Comparison of ENCODE assay signal across 1 cellular context in genomic region chr2:171878481-171878993, GRCh38.
TF ChIP-seq lines count a peak whose summit lies in the region.

No MANE protein-coding gene starts in this region.

TF ChIP-seq in K562, 482 proteins besides CTCF, POLR2A, EP300 and RAD21 (continued from another document):
- TF ChIP-seq NR2F6 (CRISPR knock-in tag; IDR thresholded peaks at IDR 0.05) (no peak), RBM15 (IDR thresholded peaks at IDR 0.05; ENCODE audit: insufficient read depth, low read length) (no peak), ZNF707 (CRISPR knock-in tag; conservative IDR thresholded peaks at IDR 0.05) (no peak), TEAD1 (CRISPR knock-in tag; IDR thresholded peaks at IDR 0.05) (no peak), NKRF (IDR thresholded peaks at IDR 0.05; ENCODE audit: borderline replicate concordance) (no peak), NFE2L1 (tag; IDR thresholded peaks at IDR 0.05; ENCODE audit: borderline replicate concordance, low read depth) (no peak), ZFX (CRISPR knock-in tag; IDR thresholded peaks at IDR 0.05) (no peak), ZSCAN32 (CRISPR knock-in tag; IDR thresholded peaks at IDR 0.05) (no peak), PYGO2 (tag; IDR thresholded peaks at IDR 0.05) (no peak), RBM25 (IDR thresholded peaks at IDR 0.05; ENCODE audit: low read depth, low read length, severe bottlenecking) (no peak), NFYB (IDR thresholded peaks at IDR 0.05; ENCODE audit: extremely low read depth, insufficient read length) (no peak), ZNF551 (CRISPR knock-in tag; IDR thresholded peaks at IDR 0.05) (no peak), FOXP1 (CRISPR knock-in tag; IDR thresholded peaks at IDR 0.05) (no peak), REST (CRISPR knock-in tag; IDR thresholded peaks at IDR 0.05; ENCODE audit: low read depth) (no peak), THRAP3 (IDR thresholded peaks at IDR 0.05; ENCODE audit: borderline replicate concordance) (no peak), POLR2B (IDR thresholded peaks at IDR 0.05; ENCODE audit: low read depth, partially characterized antibody) (no peak), PHB2 (IDR thresholded peaks at IDR 0.05; ENCODE audit: low read depth) (no peak), GATA2 (CRISPR knock-in tag; IDR thresholded peaks at IDR 0.05) (no peak), TCF3 (CRISPR knock-in tag; IDR thresholded peaks at IDR 0.05) (no peak; the same call in 1 of the 2 replicates), NFIC (IDR thresholded peaks at IDR 0.05) (no peak), ZBTB40 (IDR thresholded peaks at IDR 0.05) (no peak), ZBTB40 (CRISPR knock-in tag; IDR thresholded peaks at IDR 0.05) (no peak), ZNF311 (CRISPR knock-in tag; IDR thresholded peaks at IDR 0.05) (no peak), SMARCC2 (IDR thresholded peaks at IDR 0.05; ENCODE audit: low read depth) (no peak), ZC3H8 (IDR thresholded peaks at IDR 0.05) (no peak), TBL1XR1 (IDR thresholded peaks at IDR 0.05; ENCODE audit: low read length in 2 of 2) (0 out of 4 replicates have a peak, but pooled peaks of 1 of the 2 experiments have one; percentile 14), TRIM24 (IDR thresholded peaks at IDR 0.05) (no peak), FOXO4 (CRISPR knock-in tag; IDR thresholded peaks at IDR 0.05) (no peak), FIP1L1 (IDR thresholded peaks at IDR 0.05; ENCODE audit: low read depth, low read length, poor library complexity, severe bottlenecking) (no peak), CBX2 (IDR thresholded peaks at IDR 0.05; ENCODE audit: insufficient read depth, low read length, poor library complexity, severe bottlenecking) (no peak), E2F6 (IDR thresholded peaks at IDR 0.05; ENCODE audit: borderline replicate concordance in 1 of 2, extremely low read depth in 1 of 2, insufficient read depth in 1 of 2, insufficient read length in 1 of 2, low read depth in 1 of 2, low read length in 1 of 2, poor library complexity in 1 of 2, severe bottlenecking in 1 of 2) (no peak), WHSC1 (IDR thresholded peaks at IDR 0.05; ENCODE audit: low read length) (no peak)
- TF ChIP-seq, protein P1, sequence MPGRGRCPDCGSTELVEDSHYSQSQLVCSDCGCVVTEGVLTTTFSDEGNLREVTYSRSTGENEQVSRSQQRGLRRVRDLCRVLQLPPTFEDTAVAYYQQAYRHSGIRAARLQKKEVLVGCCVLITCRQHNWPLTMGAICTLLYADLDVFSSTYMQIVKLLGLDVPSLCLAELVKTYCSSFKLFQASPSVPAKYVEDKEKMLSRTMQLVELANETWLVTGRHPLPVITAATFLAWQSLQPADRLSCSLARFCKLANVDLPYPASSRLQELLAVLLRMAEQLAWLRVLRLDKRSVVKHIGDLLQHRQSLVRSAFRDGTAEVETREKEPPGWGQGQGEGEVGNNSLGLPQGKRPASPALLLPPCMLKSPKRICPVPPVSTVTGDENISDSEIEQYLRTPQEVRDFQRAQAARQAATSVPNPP (IDR thresholded peaks at IDR 0.05; ENCODE audit: borderline replicate concordance, insufficient read depth, insufficient read length): no peak
- TF ChIP-seq, protein P2, sequence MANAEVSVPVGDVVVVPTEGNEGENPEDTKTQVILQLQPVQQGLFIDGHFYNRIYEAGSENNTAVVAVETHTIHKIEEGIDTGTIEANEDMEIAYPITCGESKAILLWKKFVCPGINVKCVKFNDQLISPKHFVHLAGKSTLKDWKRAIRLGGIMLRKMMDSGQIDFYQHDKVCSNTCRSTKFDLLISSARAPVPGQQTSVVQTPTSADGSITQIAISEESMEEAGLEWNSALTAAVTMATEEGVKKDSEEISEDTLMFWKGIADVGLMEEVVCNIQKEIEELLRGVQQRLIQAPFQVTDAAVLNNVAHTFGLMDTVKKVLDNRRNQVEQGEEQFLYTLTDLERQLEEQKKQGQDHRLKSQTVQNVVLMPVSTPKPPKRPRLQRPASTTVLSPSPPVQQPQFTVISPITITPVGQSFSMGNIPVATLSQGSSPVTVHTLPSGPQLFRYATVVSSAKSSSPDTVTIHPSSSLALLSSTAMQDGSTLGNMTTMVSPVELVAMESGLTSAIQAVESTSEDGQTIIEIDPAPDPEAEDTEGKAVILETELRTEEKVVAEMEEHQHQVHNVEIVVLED (CRISPR knock-in tag; IDR thresholded peaks at IDR 0.05): no peak
- TF ChIP-seq, protein P3, sequence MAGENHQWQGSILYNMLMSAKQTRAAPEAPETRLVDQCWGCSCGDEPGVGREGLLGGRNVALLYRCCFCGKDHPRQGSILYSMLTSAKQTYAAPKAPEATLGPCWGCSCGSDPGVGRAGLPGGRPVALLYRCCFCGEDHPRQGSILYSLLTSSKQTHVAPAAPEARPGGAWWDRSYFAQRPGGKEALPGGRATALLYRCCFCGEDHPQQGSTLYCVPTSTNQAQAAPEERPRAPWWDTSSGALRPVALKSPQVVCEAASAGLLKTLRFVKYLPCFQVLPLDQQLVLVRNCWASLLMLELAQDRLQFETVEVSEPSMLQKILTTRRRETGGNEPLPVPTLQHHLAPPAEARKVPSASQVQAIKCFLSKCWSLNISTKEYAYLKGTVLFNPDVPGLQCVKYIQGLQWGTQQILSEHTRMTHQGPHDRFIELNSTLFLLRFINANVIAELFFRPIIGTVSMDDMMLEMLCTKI (IDR thresholded peaks at IDR 0.05; ENCODE audit: partially characterized antibody): no peak
- TF ChIP-seq, protein P4, sequence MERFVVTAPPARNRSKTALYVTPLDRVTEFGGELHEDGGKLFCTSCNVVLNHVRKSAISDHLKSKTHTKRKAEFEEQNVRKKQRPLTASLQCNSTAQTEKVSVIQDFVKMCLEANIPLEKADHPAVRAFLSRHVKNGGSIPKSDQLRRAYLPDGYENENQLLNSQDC (CRISPR knock-in tag; IDR thresholded peaks at IDR 0.05): no peak
